Comparison of ENCODE assay signal across 6 cellular contexts in the genomic region with DNA sequence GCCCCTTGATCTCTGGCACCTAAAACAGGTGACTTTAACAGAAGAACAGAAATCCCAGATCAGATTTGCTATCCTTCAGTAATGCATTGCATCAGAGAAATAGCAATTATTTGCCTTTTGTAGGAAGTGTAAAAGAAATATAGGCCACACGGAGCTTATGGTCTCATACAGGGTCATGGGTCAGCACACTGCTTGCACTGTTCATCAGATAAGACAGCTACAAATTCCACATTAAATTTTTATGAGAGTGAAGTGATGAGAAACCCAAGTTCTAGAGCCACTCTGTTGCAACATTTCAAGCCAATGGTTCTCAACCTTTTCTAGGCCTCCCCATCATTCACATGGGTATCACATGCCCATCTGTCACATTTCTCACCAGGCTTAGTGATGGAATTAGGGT.
"Had no signal": no experiment of that assay in that cellular context is flagged by ENCODE, and none has a peak within 500 bp of the region (broad histone marks: within the 10 kb centered on the region; RNA-seq: fewer than 3 reads in every experiment).

No MANE protein-coding gene starts in this region.

- DNase-seq: H9, HCEC 1CT, IMR-90 had no signal

- H3K27ac ChIP-seq: HL-60 had no signal

- H3K4me3 ChIP-seq: GM23338, K562 had no signal
